In the genomic region with DNA sequence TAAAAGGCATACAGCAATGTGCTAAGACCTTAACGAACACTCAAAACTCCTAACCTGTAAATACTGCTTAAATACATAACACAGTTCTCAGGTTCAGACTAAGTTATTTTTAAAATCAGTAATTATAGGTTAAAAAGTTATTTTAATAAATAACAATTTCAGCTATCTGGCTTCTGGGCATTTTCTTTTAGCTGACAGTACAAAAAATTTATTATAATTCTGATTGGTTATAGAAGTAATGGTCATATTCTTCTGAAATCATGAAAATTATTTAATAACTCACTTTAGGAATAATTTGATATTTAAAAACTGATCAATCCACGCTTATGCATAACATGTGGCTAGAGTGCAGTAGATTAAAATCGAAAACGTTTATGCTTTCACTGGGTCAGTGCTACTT, we compare ENCODE assay signal across 21 cellular contexts. TPM values are rescaled to one million over a fixed set of nuclear protein-coding genes. Genes with fewer than 3 reads are reported as not detected.
"Had no signal": no experiment of that assay in that cellular context is flagged by ENCODE, and none has a peak within 500 bp of the region (broad histone marks: within the 10 kb centered on the region; RNA-seq: fewer than 3 reads in every experiment).

No MANE protein-coding gene starts in this region.

- H3K4me1 Mint-ChIP-seq: activated CD4-positive, alpha-beta T cell treated with anti-CD3 and anti-CD28 coated beads, Interleukin-2, amount 10 ng/mL, durations not matched to agents 24 days and 14 days; activated naive CD8-positive, alpha-beta T cell treated with anti-CD3 and anti-CD28 coated beads for 36 hours; activated T-helper 17 cell treated with anti-CD3 and anti-CD28 coated beads, Interleukin-2, amount 50 U/mL, for 72 hours had no signal

- H3K36me3 Mint-ChIP-seq: activated naive CD8-positive, alpha-beta T cell treated with anti-CD3 and anti-CD28 coated beads for 36 hours had no signal

- H3K27me3 Mint-ChIP-seq: activated CD4-positive, alpha-beta T cell treated with anti-CD3 and anti-CD28 coated beads, Interleukin-2, amount 10 ng/mL, durations not matched to agents 24 days and 14 days; activated naive CD8-positive, alpha-beta T cell treated with anti-CD3 and anti-CD28 coated beads for 36 hours; activated T-helper 17 cell treated with anti-CD3 and anti-CD28 coated beads, Interleukin-2, amount 50 U/mL, for 72 hours had no signal

- DNase-seq: activated CD4-positive, alpha-beta T cell treated with anti-CD3 and anti-CD28 coated beads, Interleukin-2, amount 10 ng/mL, durations not matched to agents 24 days and 14 days; activated CD4-positive, alpha-beta T cell treated with anti-CD3 and anti-CD28 coated beads, Interleukin-2, amount 50 U/mL, for 48 hours; activated CD4-positive, CD25-positive, alpha-beta regulatory T cell treated with anti-CD3 and anti-CD28 coated beads, Interleukin-2, amount 50 U/mL, for 72 hours; activated CD8-positive, alpha-beta memory T cell treated with anti-CD3 and anti-CD28 coated beads for 24 hours; activated gamma-delta T cell; activated naive CD4-positive, alpha-beta T cell treated with anti-CD3 and anti-CD28 coated beads for 36 hours; activated naive CD8-positive, alpha-beta T cell treated with anti-CD3 and anti-CD28 coated beads for 36 hours; activated T-cell treated with anti-CD3 and anti-CD28 coated beads, Interleukin-2, amount 50 U/mL, for 4 hours; brain microvascular endothelial cell; NCI-H1105 treated with DMSO at 0.1 percent for 48 hours; NCI-H1436 treated with DMSO at 0.1 percent for 48 hours; NCI-H187; NCI-H2081 treated with DMSO at 0.1 percent for 48 hours; NCI-H524; SIG-M5; T-helper 1 cell had no signal

- H3K4me3 ChIP-seq: cardiac muscle cell, SK-N-MC had no signal

- H3K27ac Mint-ChIP-seq: activated CD4-positive, alpha-beta T cell treated with anti-CD3 and anti-CD28 coated beads, Interleukin-2, amount 10 ng/mL, durations not matched to agents 24 days and 14 days; activated naive CD4-positive, alpha-beta T cell treated with anti-CD3 and anti-CD28 coated beads for 36 hours; activated naive CD8-positive, alpha-beta T cell treated with anti-CD3 and anti-CD28 coated beads for 36 hours; activated T-helper 17 cell treated with anti-CD3 and anti-CD28 coated beads, Interleukin-2, amount 50 U/mL, for 72 hours; WTC11 had no signal

- H3K36me3 ChIP-seq: brain microvascular endothelial cell, cardiac muscle cell had no signal

- H3K27ac ChIP-seq: brain microvascular endothelial cell, cardiac muscle cell, SK-N-MC had no signal

- H3K27me3 ChIP-seq: brain microvascular endothelial cell, cardiac muscle cell had no signal

- ATAC-seq: activated T-cell treated with anti-CD3 and anti-CD28 coated beads, Interleukin-2, amount 50 U/mL, for 4 hours; WTC11 had no signal

- H3K4me3 Mint-ChIP-seq: activated CD4-positive, alpha-beta T cell treated with anti-CD3 and anti-CD28 coated beads, Interleukin-2, amount 10 ng/mL, durations not matched to agents 24 days and 14 days; activated naive CD4-positive, alpha-beta T cell treated with anti-CD3 and anti-CD28 coated beads for 36 hours; activated naive CD8-positive, alpha-beta T cell treated with anti-CD3 and anti-CD28 coated beads for 36 hours; activated T-cell treated with anti-CD3 and anti-CD28 coated beads, Interleukin-2, amount 50 U/mL, for 4 hours; activated T-helper 17 cell treated with anti-CD3 and anti-CD28 coated beads, Interleukin-2, amount 50 U/mL, for 72 hours; WTC11 had no signal

- H3K9me3 Mint-ChIP-seq: activated CD4-positive, alpha-beta T cell treated with anti-CD3 and anti-CD28 coated beads, Interleukin-2, amount 10 ng/mL, durations not matched to agents 24 days and 14 days; activated T-helper 17 cell treated with anti-CD3 and anti-CD28 coated beads, Interleukin-2, amount 50 U/mL, for 72 hours had no signal

RNA-seq across cellular contexts. Expression of a gene that starts 10.7 kb away (rescaled TPM):
- total RNA-seq: activated naive CD4-positive, alpha-beta T cell treated with anti-CD3 and anti-CD28 coated beads for 36 hours; activated naive CD8-positive, alpha-beta T cell treated with anti-CD3 and anti-CD28 coated beads for 36 hours; cardiac muscle cell; RPMI7951; WTC11 had no signal
- polyA plus RNA-seq: cardiac muscle cell had no signal
